In genomic region chr5:147140558-147140957, GRCh38 we compare ENCODE assay signal across 1 cellular context.
A peak's percentile ranks its signal among the peaks of the same experiment; 100 is the strongest.
TF ChIP-seq lines count a peak whose summit lies in the region.

No MANE protein-coding gene starts in this region.

TF ChIP-seq in HepG2, 621 proteins besides CTCF, POLR2A, EP300 and RAD21 (continued from another document and continues in another):
- 0 out of 2 replicates have a peak, but pooled peaks have one; percentile 26 for TF ChIP-seq ZGPAT (CRISPR knock-in tag; IDR thresholded peaks at IDR 0.05)
- no peak for TF ChIP-seq ZNF280D (CRISPR knock-in tag; IDR thresholded peaks at IDR 0.05)
- no peak for TF ChIP-seq ZNF460 (CRISPR knock-in tag; IDR thresholded peaks at IDR 0.05; ENCODE audit: borderline replicate concordance)
- TF ChIP-seq TOPORS (CRISPR knock-in tag; IDR thresholded peaks at IDR 0.05): no peak
- no peak for TF ChIP-seq ZNF138 (CRISPR knock-in tag; IDR thresholded peaks at IDR 0.05; ENCODE audit: low read depth)
- TF ChIP-seq ZNF343 (CRISPR knock-in tag; IDR thresholded peaks at IDR 0.05): no peak
- no peak for TF ChIP-seq RERE (CRISPR knock-in tag; IDR thresholded peaks at IDR 0.05; ENCODE audit: low read depth)
- TF ChIP-seq MYNN (CRISPR knock-in tag; IDR thresholded peaks at IDR 0.05; ENCODE audit: low read depth): no peak
- no peak for TF ChIP-seq NFAT5 (CRISPR knock-in tag; IDR thresholded peaks at IDR 0.05)
- no peak for TF ChIP-seq PTBP1 (IDR thresholded peaks at IDR 0.05; ENCODE audit: low read depth, low read length, poor library complexity, severe bottlenecking)
- no peak for TF ChIP-seq SNRNP70 (IDR thresholded peaks at IDR 0.05; ENCODE audit: low read depth, low read length)
- TF ChIP-seq NR1H2 (CRISPR knock-in tag; IDR thresholded peaks at IDR 0.05; ENCODE audit: borderline replicate concordance, low read depth): no peak
- TF ChIP-seq ZNF224 (CRISPR knock-in tag; IDR thresholded peaks at IDR 0.05): no peak
- no peak for TF ChIP-seq NFRKB (IDR thresholded peaks at IDR 0.05)
- no peak for TF ChIP-seq CEBPB (IDR thresholded peaks at IDR 0.05; ENCODE audit: borderline replicate concordance, low read depth, low read length)
- TF ChIP-seq DMAP1 (CRISPR knock-in tag; IDR thresholded peaks at IDR 0.05): no peak
- no peak for TF ChIP-seq HIVEP1 (CRISPR knock-in tag; IDR thresholded peaks at IDR 0.05)
- no peak for TF ChIP-seq ZSCAN31 (CRISPR knock-in tag; IDR thresholded peaks at IDR 0.05; ENCODE audit: low read depth)
- TF ChIP-seq ZNF333 (CRISPR knock-in tag; IDR thresholded peaks at IDR 0.05; ENCODE audit: borderline replicate concordance): no peak
- no peak for TF ChIP-seq UBTF (CRISPR knock-in tag; IDR thresholded peaks at IDR 0.05)
- TF ChIP-seq FIP1L1 (IDR thresholded peaks at IDR 0.05; ENCODE audit: borderline replicate concordance, insufficient read depth, low read depth, low read length): no peak
- no peak for TF ChIP-seq MXD1 (CRISPR knock-in tag; IDR thresholded peaks at IDR 0.05)
- TF ChIP-seq KLF12 (CRISPR knock-in tag; IDR thresholded peaks at IDR 0.05; ENCODE audit: borderline replicate concordance): no peak
- TF ChIP-seq SOX6 (IDR thresholded peaks at IDR 0.05): no peak
- TF ChIP-seq SOX6 (CRISPR knock-in tag; IDR thresholded peaks at IDR 0.05): peak; percentile 88
- peak; percentile 30; the same call in 1 of the 2 replicates for TF ChIP-seq ZNF205 (CRISPR knock-in tag; IDR thresholded peaks at IDR 0.05)
- no peak for TF ChIP-seq HNF1A (IDR thresholded peaks at IDR 0.05; ENCODE audit: low read depth)
- no peak for TF ChIP-seq HNF1A (CRISPR knock-in tag; IDR thresholded peaks at IDR 0.05; ENCODE audit: borderline replicate concordance)
- no peak for TF ChIP-seq MEIS2 (CRISPR knock-in tag; IDR thresholded peaks at IDR 0.05)
- TF ChIP-seq RFX3 (CRISPR knock-in tag; IDR thresholded peaks at IDR 0.05): no peak
- TF ChIP-seq HOMEZ (CRISPR knock-in tag; IDR thresholded peaks at IDR 0.05; ENCODE audit: low read depth): peak; percentile 63; the same call in 1 of the 2 replicates
